Comparison of ENCODE assay signal across 22 cellular contexts in the genomic region with DNA sequence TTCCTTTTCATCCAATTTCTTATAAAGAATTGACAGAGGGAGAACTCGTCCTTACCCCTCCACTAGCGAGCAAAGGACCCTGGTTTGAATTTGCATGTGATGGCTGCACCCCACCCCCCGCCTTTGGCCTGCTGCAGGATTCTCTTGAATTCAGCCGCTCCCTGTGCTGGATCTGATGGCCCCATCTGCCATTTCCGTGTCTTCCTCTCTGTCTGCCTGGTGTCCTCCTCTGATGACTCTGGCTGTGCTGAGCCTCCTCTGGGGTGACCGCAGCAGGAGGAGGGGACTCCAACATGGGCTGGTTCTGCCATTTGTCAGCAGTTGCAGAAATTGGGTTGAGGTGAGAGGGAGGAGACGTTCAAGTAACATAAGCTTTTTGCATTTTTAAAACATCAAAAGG.
A peak's percentile ranks its signal among the peaks of the same experiment; 100 is the strongest.
DNase-seq lines count a peak whose midpoint lies in the region; ATAC-seq and TF ChIP-seq lines count a peak whose summit lies in the region.
"Had no signal": no experiment of that assay in that cellular context is flagged by ENCODE, and none has a peak within 500 bp of the region (broad histone marks: within the 10 kb centered on the region; RNA-seq: fewer than 3 reads in every experiment).

No MANE protein-coding gene starts in this region.

- peak overlapping the region; percentile 38; the same call in 1 of the 2 replicates for H2AFZ ChIP-seq in GM23338

- peaks cover 42% of the 10 kb centered on the region for H3K4me1 ChIP-seq in BLaER1
- no peaks in the 10 kb centered on the region for H3K4me1 ChIP-seq in GM23338 (ENCODE audit: insufficient read depth)
- H3K4me1 ChIP-seq in thyroid gland, result no peaks in the 10 kb centered on the region
- H3K4me1 ChIP-seq: adrenal gland, body of pancreas, tibial nerve had no signal

- H3K4me3 ChIP-seq in BLaER1 (no peak overlapping the region), GM23338 (no peak overlapping the region), thyroid gland (replicated peaks in 1 of 3) (no peak overlapping the region)
- H3K4me3 ChIP-seq: adrenal gland, body of pancreas, dorsolateral prefrontal cortex, SK-N-MC, tibial nerve had no signal

- H3K36me3 Mint-ChIP-seq in GM23338 (ENCODE audit: low read depth), result no peaks in the 10 kb centered on the region
- peaks cover 0 to 9% (median 0%) of the 10 kb centered on the region in 3 donors for H3K36me3 Mint-ChIP-seq in immature natural killer cell

- no peak for TF ChIP-seq POLR2A in thyroid gland (IDR thresholded peaks at IDR 0.05)

- intact Hi-C loops in sciatic nerve (cut with DNase I), result no loop called here
- intact Hi-C loops in thyroid gland (cut with DNase I), result no loop called here

- H3K9me3 Mint-ChIP-seq in GM23338 (peaks cover 12% of the 10 kb centered on the region), immature natural killer cell (peaks cover 0 to 4% (median 2%) of the 10 kb centered on the region in 6 donors)

- H3K9me2 ChIP-seq in GM23338 (ENCODE audit: insufficient read depth), result 0 out of 2 replicates have a peak, but pooled peaks cover 3% of the 10 kb centered on the region

- peaks cover 5% of the 10 kb centered on the region; the same call in 2 of the 3 replicates for H3K4me1 Mint-ChIP-seq in GM23338
- peaks cover 6 to 45% of the 10 kb centered on the region in 2 donors for H3K4me1 Mint-ChIP-seq in immature natural killer cell

- peak overlapping the region; percentile 19; the same call in 1 of the 2 replicates for H3K4me2 ChIP-seq in BLaER1
- H3K4me2 ChIP-seq in GM23338, result no peak overlapping the region

- no peak overlapping the region for H3K27ac ChIP-seq in BLaER1
- H3K27ac ChIP-seq in GM23338 (ENCODE audit: low read depth), result no peak overlapping the region
- H3K27ac ChIP-seq in thyroid gland, result no peak overlapping the region
- H3K27ac ChIP-seq: adrenal gland, body of pancreas, dorsolateral prefrontal cortex, SK-N-MC, tibial nerve had no signal

- H3K79me2 ChIP-seq in GM23338 (replicated peaks; ENCODE audit: insufficient read depth), result no peaks in the 10 kb centered on the region

- no peak for TF ChIP-seq CTCF in GM23338 (conservative IDR thresholded peaks at IDR 0.05; ENCODE audit: low read depth in 2 of 2)
- no peak for TF ChIP-seq CTCF in thyroid gland (IDR thresholded peaks at IDR 0.05)

- no peak overlapping the region for H3K9ac ChIP-seq in BLaER1

- H3K36me3 ChIP-seq in BLaER1, result no peaks in the 10 kb centered on the region
- H3K36me3 ChIP-seq in GM23338 (ENCODE audit: insufficient read depth), result no peaks in the 10 kb centered on the region
- no peaks in the 10 kb centered on the region for H3K36me3 ChIP-seq in thyroid gland
- H3K36me3 ChIP-seq: adrenal gland, tibial nerve had no signal

- 77% methylated on average over 7 of the region's 7 CpGs for WGBS in thyroid gland, 2 donors

- H3K9me3 ChIP-seq in BLaER1 (peaks cover 17% of the 10 kb centered on the region), thyroid gland (no peaks in the 10 kb centered on the region)
- H3K9me3 ChIP-seq: adrenal gland, body of pancreas had no signal

- peaks cover 17% of the 10 kb centered on the region for H3K27me3 Mint-ChIP-seq in GM23338 (ENCODE audit: insufficient read depth, low read depth, poor library complexity)
- H3K27me3 Mint-ChIP-seq in immature natural killer cell (ENCODE audit: low read depth in 3 of 3), result peaks cover 7 to 9% (median 9%) of the 10 kb centered on the region in 3 donors
- H3K27me3 Mint-ChIP-seq: stimulated activated naive CD8-positive, alpha-beta T cell treated with anti-CD3 and anti-CD28 coated beads, Interleukin-15, amount 100 ng/mL, for 72 hours had no signal

- H3F3A ChIP-seq in GM23338 (replicated peaks; ENCODE audit: low read depth), result no peaks in the 10 kb centered on the region

- ATAC-seq in GM23338 (peak; percentile 34; the same call in 1 of the 3 replicates), sciatic nerve (no peak), HG02885 (IDR thresholded peaks at IDR 0.05; ENCODE audit: poor library complexity, unreplicated experiment) (no peak)
- ATAC-seq: activated T-cell treated with anti-CD3 and anti-CD28 coated beads, Interleukin-2, amount 50 U/mL, for 72 hours; body of pancreas had no signal

- no peak overlapping the region for H3K27ac Mint-ChIP-seq in GM23338
- peak overlapping the region in 3 of 6 donors; percentile 5 to 84 (median 13) for H3K27ac Mint-ChIP-seq in immature natural killer cell
- H3K27ac Mint-ChIP-seq: activated naive CD4-positive, alpha-beta T cell treated with anti-CD3 and anti-CD28 coated beads for 36 hours; activated T-cell treated with anti-CD3 and anti-CD28 coated beads, Interleukin-2, amount 50 U/mL, for 72 hours had no signal

- no peaks in the 10 kb centered on the region for H3K27me3 ChIP-seq in BLaER1
- H3K27me3 ChIP-seq in GM23338 (ENCODE audit: insufficient read depth), result no peaks in the 10 kb centered on the region
- no peaks in the 10 kb centered on the region for H3K27me3 ChIP-seq in thyroid gland
- H3K27me3 ChIP-seq: adrenal gland, body of pancreas, tibial nerve had no signal

- no peak overlapping the region for H3K4me3 Mint-ChIP-seq in GM23338
- H3K4me3 Mint-ChIP-seq in immature natural killer cell, result peak overlapping the region; percentile 8 to 56 (median 18)
- H3K4me3 Mint-ChIP-seq: activated naive CD4-positive, alpha-beta T cell treated with anti-CD3 and anti-CD28 coated beads for 36 hours; activated T-cell treated with anti-CD3 and anti-CD28 coated beads, Interleukin-2, amount 50 U/mL, for 72 hours; stimulated activated naive CD8-positive, alpha-beta T cell treated with anti-CD3 and anti-CD28 coated beads, Interleukin-15, amount 100 ng/mL, for 72 hours had no signal

- H4K20me1 ChIP-seq in BLaER1, result no peaks in the 10 kb centered on the region
- no peaks in the 10 kb centered on the region for H4K20me1 ChIP-seq in GM23338 (replicated peaks; ENCODE audit: insufficient read depth)

- no peak for DNase-seq in GM23338 (ENCODE audit: low spot score)
- peak in 2 of 3 donors; percentile 14 to 49 for DNase-seq in immature natural killer cell
- peak; percentile 35 for DNase-seq in sciatic nerve (ENCODE audit: low spot score)
- no peak for DNase-seq in CD1c-positive myeloid dendritic cell (ENCODE audit: extremely low spot score)
- no peak for DNase-seq in thyroid gland
- DNase-seq: activated CD4-positive, alpha-beta T cell treated with anti-CD3 and anti-CD28 coated beads for 1 hour; activated naive CD4-positive, alpha-beta T cell treated with anti-CD3 and anti-CD28 coated beads for 36 hours; activated T-cell treated with anti-CD3 and anti-CD28 coated beads, Interleukin-2, amount 50 U/mL, for 72 hours; C1 segment of cervical spinal cord; Calu3; kidney glomerular epithelial cell; NCI-H2171 treated with DMSO at 0.1 percent for 48 hours; NCI-H510A treated with DMSO at 0.1 percent for 48 hours; T-helper 2 cell had no signal

TF ChIP-seq in GM23338, 12 proteins besides CTCF, POLR2A, EP300 and RAD21:
- TF ChIP-seq JUNB (IDR thresholded peaks at IDR 0.05; ENCODE audit: unreplicated experiment) (no peak), ZNF331 (CRISPR knock-in tag; IDR thresholded peaks at IDR 0.05; ENCODE audit: low read depth) (no peak), POLR2AphosphoS5 (IDR thresholded peaks at IDR 0.05; ENCODE audit: low read depth) (no peak)

Comparison
In these comparisons a context has a peak if more than half of its experiments do, and no peak if none do; other contexts are left out.
1. DNase-seq: peak in immature natural killer cell (2 of 3) and sciatic nerve (single experiment); none in GM23338 (single experiment), CD1c-positive myeloid dendritic cell (single experiment) and thyroid gland (0 of 2).